1 cellular context compared by ENCODE assay signal in the genomic region with DNA sequence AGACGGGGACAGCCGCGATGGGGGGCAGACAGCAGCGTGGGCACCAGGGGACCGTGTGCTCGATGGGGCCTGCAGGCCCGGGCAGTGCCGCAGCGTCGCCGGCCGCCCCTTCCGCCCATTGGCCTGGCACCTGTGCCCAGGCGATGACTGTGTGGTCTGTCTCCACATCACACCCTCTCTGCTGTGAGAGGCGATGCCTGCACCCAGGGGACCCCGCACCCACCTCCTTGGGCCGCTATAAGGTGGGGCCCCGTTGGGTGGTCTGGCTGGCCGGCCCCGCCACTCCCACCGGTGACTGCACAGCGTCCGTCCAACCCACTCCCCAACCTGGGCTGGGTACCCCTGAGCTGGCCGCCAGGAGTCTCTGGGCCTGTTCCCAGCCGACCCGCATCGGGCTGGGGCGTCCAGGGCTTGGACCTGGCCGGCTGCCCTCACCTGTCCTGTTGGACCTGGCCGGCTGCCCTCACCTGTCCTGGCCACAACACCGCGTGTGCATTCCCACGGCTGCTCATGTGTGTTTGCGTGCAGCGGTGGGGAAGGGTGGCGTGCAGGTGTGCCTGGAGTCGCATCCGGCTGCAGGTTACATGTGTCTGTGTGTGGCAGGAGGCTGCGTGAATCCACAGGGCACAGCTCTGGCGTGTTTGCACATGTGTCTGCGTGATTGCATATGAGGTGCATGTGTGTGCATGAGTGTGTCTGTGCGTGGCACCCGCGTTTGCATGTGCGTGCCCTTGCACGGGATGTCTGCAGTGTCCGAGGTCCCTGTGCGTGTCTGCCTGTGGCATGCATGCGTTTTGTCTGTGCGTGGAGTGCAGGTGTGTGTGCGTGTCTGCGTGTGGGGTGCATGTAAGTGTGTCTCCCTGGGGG.
TF ChIP-seq lines count a peak whose summit lies in the region.

No MANE protein-coding gene starts in this region.

TF ChIP-seq in HEK293, 187 proteins besides CTCF, POLR2A, EP300 and RAD21 (continued from another document):
- TF ChIP-seq IKZF3 (tag by site-specific recombination; IDR thresholded peaks at IDR 0.05): no peak
- TF ChIP-seq, protein P1, sequence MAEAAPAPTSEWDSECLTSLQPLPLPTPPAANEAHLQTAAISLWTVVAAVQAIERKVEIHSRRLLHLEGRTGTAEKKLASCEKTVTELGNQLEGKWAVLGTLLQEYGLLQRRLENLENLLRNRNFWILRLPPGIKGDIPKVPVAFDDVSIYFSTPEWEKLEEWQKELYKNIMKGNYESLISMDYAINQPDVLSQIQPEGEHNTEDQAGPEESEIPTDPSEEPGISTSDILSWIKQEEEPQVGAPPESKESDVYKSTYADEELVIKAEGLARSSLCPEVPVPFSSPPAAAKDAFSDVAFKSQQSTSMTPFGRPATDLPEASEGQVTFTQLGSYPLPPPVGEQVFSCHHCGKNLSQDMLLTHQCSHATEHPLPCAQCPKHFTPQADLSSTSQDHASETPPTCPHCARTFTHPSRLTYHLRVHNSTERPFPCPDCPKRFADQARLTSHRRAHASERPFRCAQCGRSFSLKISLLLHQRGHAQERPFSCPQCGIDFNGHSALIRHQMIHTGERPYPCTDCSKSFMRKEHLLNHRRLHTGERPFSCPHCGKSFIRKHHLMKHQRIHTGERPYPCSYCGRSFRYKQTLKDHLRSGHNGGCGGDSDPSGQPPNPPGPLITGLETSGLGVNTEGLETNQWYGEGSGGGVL (tag by site-specific recombination; IDR thresholded peaks at IDR 0.05): no peak
- TF ChIP-seq, protein P2, sequence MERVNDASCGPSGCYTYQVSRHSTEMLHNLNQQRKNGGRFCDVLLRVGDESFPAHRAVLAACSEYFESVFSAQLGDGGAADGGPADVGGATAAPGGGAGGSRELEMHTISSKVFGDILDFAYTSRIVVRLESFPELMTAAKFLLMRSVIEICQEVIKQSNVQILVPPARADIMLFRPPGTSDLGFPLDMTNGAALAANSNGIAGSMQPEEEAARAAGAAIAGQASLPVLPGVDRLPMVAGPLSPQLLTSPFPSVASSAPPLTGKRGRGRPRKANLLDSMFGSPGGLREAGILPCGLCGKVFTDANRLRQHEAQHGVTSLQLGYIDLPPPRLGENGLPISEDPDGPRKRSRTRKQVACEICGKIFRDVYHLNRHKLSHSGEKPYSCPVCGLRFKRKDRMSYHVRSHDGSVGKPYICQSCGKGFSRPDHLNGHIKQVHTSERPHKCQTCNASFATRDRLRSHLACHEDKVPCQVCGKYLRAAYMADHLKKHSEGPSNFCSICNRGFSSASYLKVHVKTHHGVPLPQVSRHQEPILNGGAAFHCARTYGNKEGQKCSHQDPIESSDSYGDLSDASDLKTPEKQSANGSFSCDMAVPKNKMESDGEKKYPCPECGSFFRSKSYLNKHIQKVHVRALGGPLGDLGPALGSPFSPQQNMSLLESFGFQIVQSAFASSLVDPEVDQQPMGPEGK (tag by site-specific recombination; IDR thresholded peaks at IDR 0.05): peak; percentile 32; the same call in 1 of the 2 replicates
- TF ChIP-seq, protein P3, sequence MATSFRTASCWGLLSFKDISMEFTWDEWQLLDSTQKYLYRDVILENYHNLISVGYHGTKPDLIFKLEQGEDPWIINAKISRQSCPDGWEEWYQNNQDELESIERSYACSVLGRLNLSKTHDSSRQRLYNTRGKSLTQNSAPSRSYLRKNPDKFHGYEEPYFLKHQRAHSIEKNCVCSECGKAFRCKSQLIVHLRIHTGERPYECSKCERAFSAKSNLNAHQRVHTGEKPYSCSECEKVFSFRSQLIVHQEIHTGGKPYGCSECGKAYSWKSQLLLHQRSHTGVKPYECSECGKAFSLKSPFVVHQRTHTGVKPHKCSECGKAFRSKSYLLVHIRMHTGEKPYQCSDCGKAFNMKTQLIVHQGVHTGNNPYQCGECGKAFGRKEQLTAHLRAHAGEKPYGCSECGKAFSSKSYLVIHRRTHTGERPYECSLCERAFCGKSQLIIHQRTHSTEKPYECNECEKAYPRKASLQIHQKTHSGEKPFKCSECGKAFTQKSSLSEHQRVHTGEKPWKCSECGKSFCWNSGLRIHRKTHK (tag by site-specific recombination; IDR thresholded peaks at IDR 0.05): no peak
- TF ChIP-seq, protein P4, sequence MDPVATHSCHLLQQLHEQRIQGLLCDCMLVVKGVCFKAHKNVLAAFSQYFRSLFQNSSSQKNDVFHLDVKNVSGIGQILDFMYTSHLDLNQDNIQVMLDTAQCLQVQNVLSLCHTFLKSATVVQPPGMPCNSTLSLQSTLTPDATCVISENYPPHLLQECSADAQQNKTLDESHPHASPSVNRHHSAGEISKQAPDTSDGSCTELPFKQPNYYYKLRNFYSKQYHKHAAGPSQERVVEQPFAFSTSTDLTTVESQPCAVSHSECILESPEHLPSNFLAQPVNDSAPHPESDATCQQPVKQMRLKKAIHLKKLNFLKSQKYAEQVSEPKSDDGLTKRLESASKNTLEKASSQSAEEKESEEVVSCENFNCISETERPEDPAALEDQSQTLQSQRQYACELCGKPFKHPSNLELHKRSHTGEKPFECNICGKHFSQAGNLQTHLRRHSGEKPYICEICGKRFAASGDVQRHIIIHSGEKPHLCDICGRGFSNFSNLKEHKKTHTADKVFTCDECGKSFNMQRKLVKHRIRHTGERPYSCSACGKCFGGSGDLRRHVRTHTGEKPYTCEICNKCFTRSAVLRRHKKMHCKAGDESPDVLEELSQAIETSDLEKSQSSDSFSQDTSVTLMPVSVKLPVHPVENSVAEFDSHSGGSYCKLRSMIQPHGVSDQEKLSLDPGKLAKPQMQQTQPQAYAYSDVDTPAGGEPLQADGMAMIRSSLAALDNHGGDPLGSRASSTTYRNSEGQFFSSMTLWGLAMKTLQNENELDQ (tag by site-specific recombination; IDR thresholded peaks at IDR 0.05; ENCODE audit: low read depth): no peak
- no peak for TF ChIP-seq ZNF670 (tag by site-specific recombination; IDR thresholded peaks at IDR 0.05; ENCODE audit: low read depth)
- TF ChIP-seq ZNF341 (tag by site-specific recombination; IDR thresholded peaks at IDR 0.05; ENCODE audit: low read depth): no peak
- TF ChIP-seq ZNF202 (tag by site-specific recombination; IDR thresholded peaks at IDR 0.05; ENCODE audit: borderline replicate concordance): no peak
- TF ChIP-seq, protein P5, sequence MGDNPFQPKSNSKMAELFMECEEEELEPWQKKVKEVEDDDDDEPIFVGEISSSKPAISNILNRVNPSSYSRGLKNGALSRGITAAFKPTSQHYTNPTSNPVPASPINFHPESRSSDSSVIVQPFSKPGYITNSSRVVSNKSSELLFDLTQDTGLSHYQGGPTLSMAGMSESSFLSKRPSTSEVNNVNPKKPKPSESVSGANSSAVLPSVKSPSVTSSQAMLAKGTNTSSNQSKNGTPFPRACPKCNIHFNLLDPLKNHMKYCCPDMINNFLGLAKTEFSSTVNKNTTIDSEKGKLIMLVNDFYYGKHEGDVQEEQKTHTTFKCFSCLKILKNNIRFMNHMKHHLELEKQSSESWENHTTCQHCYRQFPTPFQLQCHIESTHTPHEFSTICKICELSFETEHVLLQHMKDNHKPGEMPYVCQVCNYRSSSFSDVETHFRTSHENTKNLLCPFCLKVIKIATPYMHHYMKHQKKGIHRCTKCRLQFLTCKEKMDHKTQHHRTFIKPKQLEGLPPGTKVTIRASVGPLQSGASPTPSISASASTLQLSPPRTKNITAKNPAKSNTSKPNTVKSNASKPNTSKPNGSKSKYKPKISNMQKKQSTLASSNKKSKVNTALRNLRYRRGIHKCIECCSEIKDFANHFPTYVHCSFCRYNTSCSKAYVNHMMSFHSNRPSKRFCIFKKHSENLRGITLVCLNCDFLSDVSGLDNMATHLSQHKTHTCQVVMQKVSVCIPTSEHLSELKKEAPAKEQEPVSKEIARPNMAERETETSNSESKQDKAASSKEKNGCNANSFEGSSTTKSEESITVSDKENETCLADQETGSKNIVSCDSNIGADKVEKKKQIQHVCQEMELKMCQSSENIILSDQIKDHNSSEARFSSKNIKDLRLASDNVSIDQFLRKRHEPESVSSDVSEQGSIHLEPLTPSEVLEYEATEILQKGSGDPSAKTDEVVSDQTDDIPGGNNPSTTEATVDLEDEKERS (tag by site-specific recombination; IDR thresholded peaks at IDR 0.05): no peak
- TF ChIP-seq, protein P6, sequence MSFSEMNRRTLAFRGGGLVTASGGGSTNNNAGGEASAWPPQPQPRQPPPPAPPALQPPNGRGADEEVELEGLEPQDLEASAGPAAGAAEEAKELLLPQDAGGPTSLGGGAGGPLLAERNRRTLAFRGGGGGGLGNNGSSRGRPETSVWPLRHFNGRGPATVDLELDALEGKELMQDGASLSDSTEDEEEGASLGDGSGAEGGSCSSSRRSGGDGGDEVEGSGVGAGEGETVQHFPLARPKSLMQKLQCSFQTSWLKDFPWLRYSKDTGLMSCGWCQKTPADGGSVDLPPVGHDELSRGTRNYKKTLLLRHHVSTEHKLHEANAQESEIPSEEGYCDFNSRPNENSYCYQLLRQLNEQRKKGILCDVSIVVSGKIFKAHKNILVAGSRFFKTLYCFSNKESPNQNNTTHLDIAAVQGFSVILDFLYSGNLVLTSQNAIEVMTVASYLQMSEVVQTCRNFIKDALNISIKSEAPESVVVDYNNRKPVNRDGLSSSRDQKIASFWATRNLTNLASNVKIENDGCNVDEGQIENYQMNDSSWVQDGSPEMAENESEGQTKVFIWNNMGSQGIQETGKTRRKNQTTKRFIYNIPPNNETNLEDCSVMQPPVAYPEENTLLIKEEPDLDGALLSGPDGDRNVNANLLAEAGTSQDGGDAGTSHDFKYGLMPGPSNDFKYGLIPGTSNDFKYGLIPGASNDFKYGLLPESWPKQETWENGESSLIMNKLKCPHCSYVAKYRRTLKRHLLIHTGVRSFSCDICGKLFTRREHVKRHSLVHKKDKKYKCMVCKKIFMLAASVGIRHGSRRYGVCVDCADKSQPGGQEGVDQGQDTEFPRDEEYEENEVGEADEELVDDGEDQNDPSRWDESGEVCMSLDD (tag by site-specific recombination; IDR thresholded peaks at IDR 0.05): 0 out of 2 replicates have a peak, but pooled peaks have one; percentile 40
- no peak for TF ChIP-seq ZBTB7A (tag by site-specific recombination; IDR thresholded peaks at IDR 0.05; ENCODE audit: low read depth)
- no peak for TF ChIP-seq YY2 (tag by site-specific recombination; IDR thresholded peaks at IDR 0.05)
- no peak for TF ChIP-seq ZFP37 (tag by site-specific recombination; IDR thresholded peaks at IDR 0.05)
- TF ChIP-seq GLIS1 (tag by site-specific recombination; IDR thresholded peaks at IDR 0.05): peak; percentile 36; the same call in 1 of the 2 replicates
- TF ChIP-seq ZNF248 (tag by site-specific recombination; IDR thresholded peaks at IDR 0.05): no peak
- no peak for TF ChIP-seq ZIC2 (tag by site-specific recombination; IDR thresholded peaks at IDR 0.05)
- no peak for TF ChIP-seq ZNF571 (tag by site-specific recombination; IDR thresholded peaks at IDR 0.05)
- TF ChIP-seq ZNF157 (tag by site-specific recombination; IDR thresholded peaks at IDR 0.05): no peak
- no peak for TF ChIP-seq ZNF48 (tag by site-specific recombination; IDR thresholded peaks at IDR 0.05)
- no peak for TF ChIP-seq BCL11B (tag by site-specific recombination; IDR thresholded peaks at IDR 0.05; ENCODE audit: low read depth)
- no peak for TF ChIP-seq GLI2 (tag by site-specific recombination; IDR thresholded peaks at IDR 0.05; ENCODE audit: borderline replicate concordance, low read depth)
- TF ChIP-seq, protein P7, sequence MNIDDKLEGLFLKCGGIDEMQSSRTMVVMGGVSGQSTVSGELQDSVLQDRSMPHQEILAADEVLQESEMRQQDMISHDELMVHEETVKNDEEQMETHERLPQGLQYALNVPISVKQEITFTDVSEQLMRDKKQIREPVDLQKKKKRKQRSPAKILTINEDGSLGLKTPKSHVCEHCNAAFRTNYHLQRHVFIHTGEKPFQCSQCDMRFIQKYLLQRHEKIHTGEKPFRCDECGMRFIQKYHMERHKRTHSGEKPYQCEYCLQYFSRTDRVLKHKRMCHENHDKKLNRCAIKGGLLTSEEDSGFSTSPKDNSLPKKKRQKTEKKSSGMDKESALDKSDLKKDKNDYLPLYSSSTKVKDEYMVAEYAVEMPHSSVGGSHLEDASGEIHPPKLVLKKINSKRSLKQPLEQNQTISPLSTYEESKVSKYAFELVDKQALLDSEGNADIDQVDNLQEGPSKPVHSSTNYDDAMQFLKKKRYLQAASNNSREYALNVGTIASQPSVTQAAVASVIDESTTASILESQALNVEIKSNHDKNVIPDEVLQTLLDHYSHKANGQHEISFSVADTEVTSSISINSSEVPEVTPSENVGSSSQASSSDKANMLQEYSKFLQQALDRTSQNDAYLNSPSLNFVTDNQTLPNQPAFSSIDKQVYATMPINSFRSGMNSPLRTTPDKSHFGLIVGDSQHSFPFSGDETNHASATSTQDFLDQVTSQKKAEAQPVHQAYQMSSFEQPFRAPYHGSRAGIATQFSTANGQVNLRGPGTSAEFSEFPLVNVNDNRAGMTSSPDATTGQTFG (tag by site-specific recombination; IDR thresholded peaks at IDR 0.05; ENCODE audit: borderline replicate concordance): no peak
